ENCODE assay signal across 1 cellular context in the genomic region with DNA sequence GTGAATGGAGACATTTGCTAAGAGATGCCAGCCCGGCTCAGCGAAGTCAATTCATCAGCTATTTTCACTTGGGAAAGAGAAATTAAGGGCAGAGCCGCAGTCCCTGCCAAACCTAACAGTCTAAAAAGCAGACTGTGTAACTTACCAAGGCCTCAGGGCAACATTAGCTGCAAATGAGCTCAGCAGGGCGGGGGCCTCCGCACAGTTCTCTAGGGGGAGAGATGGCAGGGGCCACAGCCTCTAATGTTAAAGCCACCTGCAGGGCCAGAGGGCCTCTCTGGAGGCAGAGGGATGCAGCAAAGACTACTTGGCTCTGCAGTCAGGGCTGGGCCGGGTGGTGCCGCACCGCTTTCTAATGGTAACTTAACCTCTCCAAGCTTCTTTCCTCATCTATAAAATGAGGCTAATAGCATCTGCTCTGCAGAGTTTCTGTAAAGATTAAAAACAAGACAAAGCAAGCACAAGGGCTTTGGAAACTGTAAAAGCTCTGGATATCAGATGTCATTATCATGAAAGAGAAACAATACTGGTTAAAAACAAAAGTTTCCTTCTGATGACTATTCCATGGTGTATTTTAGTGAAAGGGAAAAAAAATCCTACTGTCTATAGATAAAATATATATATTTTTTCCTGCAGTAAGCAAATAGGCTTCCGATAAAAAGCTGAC.
TF ChIP-seq lines count a peak whose summit lies in the region.

No MANE protein-coding gene starts in this region.

TF ChIP-seq in HEK293, 187 proteins besides CTCF, POLR2A, EP300 and RAD21 (continued from another document and continues in another):
- TF ChIP-seq, protein P1, sequence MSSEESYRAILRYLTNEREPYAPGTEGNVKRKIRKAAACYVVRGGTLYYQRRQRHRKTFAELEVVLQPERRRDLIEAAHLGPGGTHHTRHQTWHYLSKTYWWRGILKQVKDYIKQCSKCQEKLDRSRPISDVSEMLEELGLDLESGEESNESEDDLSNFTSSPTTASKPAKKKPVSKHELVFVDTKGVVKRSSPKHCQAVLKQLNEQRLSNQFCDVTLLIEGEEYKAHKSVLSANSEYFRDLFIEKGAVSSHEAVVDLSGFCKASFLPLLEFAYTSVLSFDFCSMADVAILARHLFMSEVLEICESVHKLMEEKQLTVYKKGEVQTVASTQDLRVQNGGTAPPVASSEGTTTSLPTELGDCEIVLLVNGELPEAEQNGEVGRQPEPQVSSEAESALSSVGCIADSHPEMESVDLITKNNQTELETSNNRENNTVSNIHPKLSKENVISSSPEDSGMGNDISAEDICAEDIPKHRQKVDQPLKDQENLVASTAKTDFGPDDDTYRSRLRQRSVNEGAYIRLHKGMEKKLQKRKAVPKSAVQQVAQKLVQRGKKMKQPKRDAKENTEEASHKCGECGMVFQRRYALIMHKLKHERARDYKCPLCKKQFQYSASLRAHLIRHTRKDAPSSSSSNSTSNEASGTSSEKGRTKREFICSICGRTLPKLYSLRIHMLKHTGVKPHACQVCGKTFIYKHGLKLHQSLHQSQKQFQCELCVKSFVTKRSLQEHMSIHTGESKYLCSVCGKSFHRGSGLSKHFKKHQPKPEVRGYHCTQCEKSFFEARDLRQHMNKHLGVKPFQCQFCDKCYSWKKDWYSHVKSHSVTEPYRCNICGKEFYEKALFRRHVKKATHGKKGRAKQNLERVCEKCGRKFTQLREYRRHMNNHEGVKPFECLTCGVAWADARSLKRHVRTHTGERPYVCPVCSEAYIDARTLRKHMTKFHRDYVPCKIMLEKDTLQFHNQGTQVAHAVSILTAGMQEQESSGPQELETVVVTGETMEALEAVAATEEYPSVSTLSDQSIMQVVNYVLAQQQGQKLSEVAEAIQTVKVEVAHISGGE (tag by site-specific recombination; conservative IDR thresholded peaks at IDR 0.05; ENCODE audit: low read depth) = peak; percentile 13; the same call in 1 of the 2 replicates
- TF ChIP-seq, protein P2, sequence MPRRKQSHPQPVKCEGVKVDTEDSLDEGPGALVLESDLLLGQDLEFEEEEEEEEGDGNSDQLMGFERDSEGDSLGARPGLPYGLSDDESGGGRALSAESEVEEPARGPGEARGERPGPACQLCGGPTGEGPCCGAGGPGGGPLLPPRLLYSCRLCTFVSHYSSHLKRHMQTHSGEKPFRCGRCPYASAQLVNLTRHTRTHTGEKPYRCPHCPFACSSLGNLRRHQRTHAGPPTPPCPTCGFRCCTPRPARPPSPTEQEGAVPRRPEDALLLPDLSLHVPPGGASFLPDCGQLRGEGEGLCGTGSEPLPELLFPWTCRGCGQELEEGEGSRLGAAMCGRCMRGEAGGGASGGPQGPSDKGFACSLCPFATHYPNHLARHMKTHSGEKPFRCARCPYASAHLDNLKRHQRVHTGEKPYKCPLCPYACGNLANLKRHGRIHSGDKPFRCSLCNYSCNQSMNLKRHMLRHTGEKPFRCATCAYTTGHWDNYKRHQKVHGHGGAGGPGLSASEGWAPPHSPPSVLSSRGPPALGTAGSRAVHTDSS (tag by site-specific recombination; IDR thresholded peaks at IDR 0.05) = no peak
- TF ChIP-seq ZFP69B (tag by site-specific recombination; IDR thresholded peaks at IDR 0.05) = no peak
- TF ChIP-seq ZNF146 (tag by site-specific recombination; IDR thresholded peaks at IDR 0.05) = no peak
- no peak for TF ChIP-seq ZNF610 (tag by site-specific recombination; IDR thresholded peaks at IDR 0.05; ENCODE audit: borderline replicate concordance)
- no peak for TF ChIP-seq ZNF48 (tag by site-specific recombination; IDR thresholded peaks at IDR 0.05)
- TF ChIP-seq ZNF311 (tag by site-specific recombination; IDR thresholded peaks at IDR 0.05; ENCODE audit: borderline replicate concordance) = no peak
- TF ChIP-seq, protein P3, sequence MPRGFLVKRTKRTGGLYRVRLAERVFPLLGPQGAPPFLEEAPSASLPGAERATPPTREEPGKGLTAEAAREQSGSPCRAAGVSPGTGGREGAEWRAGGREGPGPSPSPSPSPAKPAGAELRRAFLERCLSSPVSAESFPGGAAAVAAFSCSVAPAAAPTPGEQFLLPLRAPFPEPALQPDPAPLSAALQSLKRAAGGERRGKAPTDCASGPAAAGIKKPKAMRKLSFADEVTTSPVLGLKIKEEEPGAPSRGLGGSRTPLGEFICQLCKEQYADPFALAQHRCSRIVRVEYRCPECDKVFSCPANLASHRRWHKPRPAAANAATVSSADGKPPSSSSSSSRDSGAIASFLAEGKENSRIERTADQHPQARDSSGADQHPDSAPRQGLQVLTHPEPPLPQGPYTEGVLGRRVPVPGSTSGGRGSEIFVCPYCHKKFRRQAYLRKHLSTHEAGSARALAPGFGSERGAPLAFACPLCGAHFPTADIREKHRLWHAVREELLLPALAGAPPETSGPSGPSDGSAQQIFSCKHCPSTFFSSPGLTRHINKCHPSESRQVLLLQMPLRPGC (tag by site-specific recombination; IDR thresholded peaks at IDR 0.05) = no peak
- no peak for TF ChIP-seq ZNF529 (tag by site-specific recombination; IDR thresholded peaks at IDR 0.05; ENCODE audit: insufficient replicate concordance)
- no peak for TF ChIP-seq ZNF433 (tag by site-specific recombination; IDR thresholded peaks at IDR 0.05; ENCODE audit: low read depth)
- no peak for TF ChIP-seq GLI4 (tag by site-specific recombination; IDR thresholded peaks at IDR 0.05)
- no peak for TF ChIP-seq ZNF791 (tag by site-specific recombination; IDR thresholded peaks at IDR 0.05)
- TF ChIP-seq ZNF600 (tag by site-specific recombination; IDR thresholded peaks at IDR 0.05) = 0 out of 2 replicates have a peak, but pooled peaks have one; percentile 42
- TF ChIP-seq ZNF777 (tag by site-specific recombination; IDR thresholded peaks at IDR 0.05; ENCODE audit: borderline replicate concordance) = no peak
- no peak for TF ChIP-seq ZNF473 (tag by site-specific recombination; IDR thresholded peaks at IDR 0.05)
- no peak for TF ChIP-seq ZNF549 (tag by site-specific recombination; IDR thresholded peaks at IDR 0.05)
- peak; percentile 64 for TF ChIP-seq GLIS2 (tag by site-specific recombination; IDR thresholded peaks at IDR 0.05)
- no peak for TF ChIP-seq SP3 (tag by site-specific recombination; IDR thresholded peaks at IDR 0.05)
- peak; percentile 70 for TF ChIP-seq FEZF1 (tag by site-specific recombination; IDR thresholded peaks at IDR 0.05)
- TF ChIP-seq, protein P4, sequence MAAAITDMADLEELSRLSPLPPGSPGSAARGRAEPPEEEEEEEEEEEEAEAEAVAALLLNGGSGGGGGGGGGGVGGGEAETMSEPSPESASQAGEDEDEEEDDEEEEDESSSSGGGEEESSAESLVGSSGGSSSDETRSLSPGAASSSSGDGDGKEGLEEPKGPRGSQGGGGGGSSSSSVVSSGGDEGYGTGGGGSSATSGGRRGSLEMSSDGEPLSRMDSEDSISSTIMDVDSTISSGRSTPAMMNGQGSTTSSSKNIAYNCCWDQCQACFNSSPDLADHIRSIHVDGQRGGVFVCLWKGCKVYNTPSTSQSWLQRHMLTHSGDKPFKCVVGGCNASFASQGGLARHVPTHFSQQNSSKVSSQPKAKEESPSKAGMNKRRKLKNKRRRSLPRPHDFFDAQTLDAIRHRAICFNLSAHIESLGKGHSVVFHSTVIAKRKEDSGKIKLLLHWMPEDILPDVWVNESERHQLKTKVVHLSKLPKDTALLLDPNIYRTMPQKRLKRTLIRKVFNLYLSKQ (tag by site-specific recombination; IDR thresholded peaks at IDR 0.05; ENCODE audit: borderline replicate concordance) = no peak
- no peak for TF ChIP-seq ZNF701 (tag by site-specific recombination; IDR thresholded peaks at IDR 0.05)
- TF ChIP-seq KLF7 (tag by site-specific recombination; IDR thresholded peaks at IDR 0.05; ENCODE audit: borderline replicate concordance) = peak; percentile 90
- TF ChIP-seq ZNF76 (tag by site-specific recombination; IDR thresholded peaks at IDR 0.05; ENCODE audit: borderline replicate concordance, low read depth) = no peak
- TF ChIP-seq ZNF670 (tag by site-specific recombination; IDR thresholded peaks at IDR 0.05; ENCODE audit: low read depth) = no peak
- TF ChIP-seq ZNF530 (tag by site-specific recombination; IDR thresholded peaks at IDR 0.05; ENCODE audit: low read depth) = no peak
- TF ChIP-seq ZNF391 (tag by site-specific recombination; IDR thresholded peaks at IDR 0.05; ENCODE audit: borderline replicate concordance, low read depth) = 0 out of 2 replicates have a peak, but pooled peaks have one; percentile 52
- no peak for TF ChIP-seq ZNF239 (tag by site-specific recombination; IDR thresholded peaks at IDR 0.05)
- TF ChIP-seq HOXA7 (CRISPR knock-in tag; IDR thresholded peaks at IDR 0.05; ENCODE audit: borderline replicate concordance) = no peak
- no peak for TF ChIP-seq RBAK (tag by site-specific recombination; IDR thresholded peaks at IDR 0.05)
- peak; percentile 88 for TF ChIP-seq ZIC2 (tag by site-specific recombination; IDR thresholded peaks at IDR 0.05)
- TF ChIP-seq, protein P5, sequence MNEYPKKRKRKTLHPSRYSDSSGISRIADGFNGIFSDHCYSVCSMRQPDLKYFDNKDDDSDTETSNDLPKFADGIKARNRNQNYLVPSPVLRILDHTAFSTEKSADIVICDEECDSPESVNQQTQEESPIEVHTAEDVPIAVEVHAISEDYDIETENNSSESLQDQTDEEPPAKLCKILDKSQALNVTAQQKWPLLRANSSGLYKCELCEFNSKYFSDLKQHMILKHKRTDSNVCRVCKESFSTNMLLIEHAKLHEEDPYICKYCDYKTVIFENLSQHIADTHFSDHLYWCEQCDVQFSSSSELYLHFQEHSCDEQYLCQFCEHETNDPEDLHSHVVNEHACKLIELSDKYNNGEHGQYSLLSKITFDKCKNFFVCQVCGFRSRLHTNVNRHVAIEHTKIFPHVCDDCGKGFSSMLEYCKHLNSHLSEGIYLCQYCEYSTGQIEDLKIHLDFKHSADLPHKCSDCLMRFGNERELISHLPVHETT (tag by site-specific recombination; IDR thresholded peaks at IDR 0.05) = no peak
- TF ChIP-seq, protein P6, sequence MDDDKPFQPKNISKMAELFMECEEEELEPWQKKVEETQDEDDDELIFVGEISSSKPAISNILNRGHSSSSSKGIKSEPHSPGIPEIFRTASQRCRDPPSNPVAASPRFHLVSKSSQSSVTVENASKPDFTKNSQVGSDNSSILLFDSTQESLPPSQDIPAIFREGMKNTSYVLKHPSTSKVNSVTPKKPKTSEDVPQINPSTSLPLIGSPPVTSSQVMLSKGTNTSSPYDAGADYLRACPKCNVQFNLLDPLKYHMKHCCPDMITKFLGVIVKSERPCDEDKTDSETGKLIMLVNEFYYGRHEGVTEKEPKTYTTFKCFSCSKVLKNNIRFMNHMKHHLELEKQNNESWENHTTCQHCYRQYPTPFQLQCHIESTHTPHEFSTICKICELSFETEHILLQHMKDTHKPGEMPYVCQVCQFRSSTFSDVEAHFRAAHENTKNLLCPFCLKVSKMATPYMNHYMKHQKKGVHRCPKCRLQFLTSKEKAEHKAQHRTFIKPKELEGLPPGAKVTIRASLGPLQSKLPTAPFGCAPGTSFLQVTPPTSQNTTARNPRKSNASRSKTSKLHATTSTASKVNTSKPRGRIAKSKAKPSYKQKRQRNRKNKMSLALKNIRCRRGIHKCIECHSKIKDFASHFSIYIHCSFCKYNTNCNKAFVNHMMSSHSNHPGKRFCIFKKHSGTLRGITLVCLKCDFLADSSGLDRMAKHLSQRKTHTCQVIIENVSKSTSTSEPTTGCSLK (tag by site-specific recombination; IDR thresholded peaks at IDR 0.05) = no peak
- TF ChIP-seq ZNF274 (IDR thresholded peaks at IDR 0.05; ENCODE audit: low read length) = no peak
- TF ChIP-seq ZNF274 (tag by site-specific recombination; IDR thresholded peaks at IDR 0.05; ENCODE audit: borderline replicate concordance) = no peak
- no peak for TF ChIP-seq IKZF3 (tag by site-specific recombination; IDR thresholded peaks at IDR 0.05)
- TF ChIP-seq YY1 (tag by site-specific recombination; IDR thresholded peaks at IDR 0.05) = no peak
- TF ChIP-seq ZNF10 (tag by site-specific recombination; IDR thresholded peaks at IDR 0.05) = peak; percentile 51; the same call in 1 of the 2 replicates
- TF ChIP-seq ZBTB8A (tag by site-specific recombination; IDR thresholded peaks at IDR 0.05) = peak; percentile 62
- TF ChIP-seq ZBTB48 (tag by site-specific recombination; IDR thresholded peaks at IDR 0.05) = peak; percentile 57; the same call in 1 of the 2 replicates
- TF ChIP-seq, protein P7, sequence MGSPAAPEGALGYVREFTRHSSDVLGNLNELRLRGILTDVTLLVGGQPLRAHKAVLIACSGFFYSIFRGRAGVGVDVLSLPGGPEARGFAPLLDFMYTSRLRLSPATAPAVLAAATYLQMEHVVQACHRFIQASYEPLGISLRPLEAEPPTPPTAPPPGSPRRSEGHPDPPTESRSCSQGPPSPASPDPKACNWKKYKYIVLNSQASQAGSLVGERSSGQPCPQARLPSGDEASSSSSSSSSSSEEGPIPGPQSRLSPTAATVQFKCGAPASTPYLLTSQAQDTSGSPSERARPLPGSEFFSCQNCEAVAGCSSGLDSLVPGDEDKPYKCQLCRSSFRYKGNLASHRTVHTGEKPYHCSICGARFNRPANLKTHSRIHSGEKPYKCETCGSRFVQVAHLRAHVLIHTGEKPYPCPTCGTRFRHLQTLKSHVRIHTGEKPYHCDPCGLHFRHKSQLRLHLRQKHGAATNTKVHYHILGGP (tag by site-specific recombination; IDR thresholded peaks at IDR 0.05) = no peak
- TF ChIP-seq ZXDB (tag by site-specific recombination; IDR thresholded peaks at IDR 0.05) = peak; percentile 90
- TF ChIP-seq, protein P8, sequence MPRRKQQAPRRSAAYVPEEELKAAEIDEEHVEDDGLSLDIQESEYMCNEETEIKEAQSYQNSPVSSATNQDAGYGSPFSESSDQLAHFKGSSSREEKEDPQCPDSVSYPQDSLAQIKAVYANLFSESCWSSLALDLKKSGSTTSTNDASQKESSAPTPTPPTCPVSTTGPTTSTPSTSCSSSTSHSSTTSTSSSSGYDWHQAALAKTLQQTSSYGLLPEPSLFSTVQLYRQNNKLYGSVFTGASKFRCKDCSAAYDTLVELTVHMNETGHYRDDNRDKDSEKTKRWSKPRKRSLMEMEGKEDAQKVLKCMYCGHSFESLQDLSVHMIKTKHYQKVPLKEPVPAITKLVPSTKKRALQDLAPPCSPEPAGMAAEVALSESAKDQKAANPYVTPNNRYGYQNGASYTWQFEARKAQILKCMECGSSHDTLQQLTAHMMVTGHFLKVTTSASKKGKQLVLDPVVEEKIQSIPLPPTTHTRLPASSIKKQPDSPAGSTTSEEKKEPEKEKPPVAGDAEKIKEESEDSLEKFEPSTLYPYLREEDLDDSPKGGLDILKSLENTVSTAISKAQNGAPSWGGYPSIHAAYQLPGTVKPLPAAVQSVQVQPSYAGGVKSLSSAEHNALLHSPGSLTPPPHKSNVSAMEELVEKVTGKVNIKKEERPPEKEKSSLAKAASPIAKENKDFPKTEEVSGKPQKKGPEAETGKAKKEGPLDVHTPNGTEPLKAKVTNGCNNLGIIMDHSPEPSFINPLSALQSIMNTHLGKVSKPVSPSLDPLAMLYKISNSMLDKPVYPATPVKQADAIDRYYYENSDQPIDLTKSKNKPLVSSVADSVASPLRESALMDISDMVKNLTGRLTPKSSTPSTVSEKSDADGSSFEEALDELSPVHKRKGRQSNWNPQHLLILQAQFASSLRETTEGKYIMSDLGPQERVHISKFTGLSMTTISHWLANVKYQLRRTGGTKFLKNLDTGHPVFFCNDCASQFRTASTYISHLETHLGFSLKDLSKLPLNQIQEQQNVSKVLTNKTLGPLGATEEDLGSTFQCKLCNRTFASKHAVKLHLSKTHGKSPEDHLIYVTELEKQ (tag by site-specific recombination; IDR thresholded peaks at IDR 0.05; ENCODE audit: borderline replicate concordance) = 0 out of 2 replicates have a peak, but pooled peaks have one; percentile 26
- TF ChIP-seq ZNF830 (tag by site-specific recombination; IDR thresholded peaks at IDR 0.05; ENCODE audit: low read depth) = no peak
- TF ChIP-seq ZNF324 (tag by site-specific recombination; IDR thresholded peaks at IDR 0.05) = no peak
- peak; percentile 81 for TF ChIP-seq GLIS1 (tag by site-specific recombination; IDR thresholded peaks at IDR 0.05)
- peak; percentile 68 for TF ChIP-seq WT1 (tag by site-specific recombination; IDR thresholded peaks at IDR 0.05)
- TF ChIP-seq ZNF514 (tag by site-specific recombination; IDR thresholded peaks at IDR 0.05) = no peak
- TF ChIP-seq ZNF394 (tag by site-specific recombination; IDR thresholded peaks at IDR 0.05; ENCODE audit: borderline replicate concordance) = no peak
